ENCODE assay signal across 4 cellular contexts in the genomic region with DNA sequence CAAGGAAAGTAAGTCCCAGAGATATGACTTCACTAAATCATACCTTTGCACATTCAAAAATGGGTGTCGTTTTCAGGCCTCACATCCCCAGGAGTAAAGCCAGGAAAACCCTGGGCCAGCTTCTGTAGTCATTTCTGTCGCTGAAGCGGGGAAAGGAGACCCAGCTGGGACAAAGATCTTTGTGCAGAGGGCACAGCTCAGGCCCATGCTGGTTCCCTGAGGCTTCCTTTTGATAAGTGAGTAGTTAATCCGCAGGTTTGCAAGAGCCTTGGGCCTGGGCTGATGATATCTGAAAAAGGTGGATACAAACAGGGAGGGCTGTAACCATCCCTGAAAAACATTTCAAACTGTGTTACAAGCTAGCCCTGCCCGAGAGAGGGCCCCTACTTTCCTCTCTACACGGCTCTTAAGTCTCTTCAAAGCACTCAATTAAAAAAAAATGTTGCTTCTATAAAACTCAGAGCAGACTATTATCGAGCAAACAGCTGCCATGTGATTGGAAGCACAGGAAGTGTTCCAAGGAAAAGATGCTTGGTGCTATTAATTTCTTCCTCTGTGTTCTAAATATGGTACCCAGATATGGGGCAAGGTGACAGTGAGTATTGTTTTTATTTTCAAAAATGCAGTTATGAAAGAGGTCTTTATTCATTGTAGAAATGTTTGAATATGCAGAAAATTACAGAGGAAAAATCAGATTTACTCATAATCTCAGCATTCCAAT.
TF ChIP-seq lines count a peak whose summit lies in the region.

No MANE protein-coding gene starts in this region.

TF ChIP-seq in SK-N-SH, 30 proteins besides CTCF, POLR2A, EP300 and RAD21 (continued from another document and continues in another):
- no peak for TF ChIP-seq RXRA (IDR thresholded peaks at IDR 0.05; ENCODE audit: borderline replicate concordance, low read depth)
- no peak for TF ChIP-seq TCF12 (IDR thresholded peaks at IDR 0.05)
- no peak for TF ChIP-seq POLR2AphosphoS5 (IDR thresholded peaks at IDR 0.05; ENCODE audit: low read depth, low read length)
- no peak for TF ChIP-seq NRF1 (IDR thresholded peaks at IDR 0.05; ENCODE audit: low read depth, low read length)
- TF ChIP-seq, protein P1, sequence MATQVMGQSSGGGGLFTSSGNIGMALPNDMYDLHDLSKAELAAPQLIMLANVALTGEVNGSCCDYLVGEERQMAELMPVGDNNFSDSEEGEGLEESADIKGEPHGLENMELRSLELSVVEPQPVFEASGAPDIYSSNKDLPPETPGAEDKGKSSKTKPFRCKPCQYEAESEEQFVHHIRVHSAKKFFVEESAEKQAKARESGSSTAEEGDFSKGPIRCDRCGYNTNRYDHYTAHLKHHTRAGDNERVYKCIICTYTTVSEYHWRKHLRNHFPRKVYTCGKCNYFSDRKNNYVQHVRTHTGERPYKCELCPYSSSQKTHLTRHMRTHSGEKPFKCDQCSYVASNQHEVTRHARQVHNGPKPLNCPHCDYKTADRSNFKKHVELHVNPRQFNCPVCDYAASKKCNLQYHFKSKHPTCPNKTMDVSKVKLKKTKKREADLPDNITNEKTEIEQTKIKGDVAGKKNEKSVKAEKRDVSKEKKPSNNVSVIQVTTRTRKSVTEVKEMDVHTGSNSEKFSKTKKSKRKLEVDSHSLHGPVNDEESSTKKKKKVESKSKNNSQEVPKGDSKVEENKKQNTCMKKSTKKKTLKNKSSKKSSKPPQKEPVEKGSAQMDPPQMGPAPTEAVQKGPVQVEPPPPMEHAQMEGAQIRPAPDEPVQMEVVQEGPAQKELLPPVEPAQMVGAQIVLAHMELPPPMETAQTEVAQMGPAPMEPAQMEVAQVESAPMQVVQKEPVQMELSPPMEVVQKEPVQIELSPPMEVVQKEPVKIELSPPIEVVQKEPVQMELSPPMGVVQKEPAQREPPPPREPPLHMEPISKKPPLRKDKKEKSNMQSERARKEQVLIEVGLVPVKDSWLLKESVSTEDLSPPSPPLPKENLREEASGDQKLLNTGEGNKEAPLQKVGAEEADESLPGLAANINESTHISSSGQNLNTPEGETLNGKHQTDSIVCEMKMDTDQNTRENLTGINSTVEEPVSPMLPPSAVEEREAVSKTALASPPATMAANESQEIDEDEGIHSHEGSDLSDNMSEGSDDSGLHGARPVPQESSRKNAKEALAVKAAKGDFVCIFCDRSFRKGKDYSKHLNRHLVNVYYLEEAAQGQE (IDR thresholded peaks at IDR 0.05; ENCODE audit: low read depth, low read length) = no peak
- TF ChIP-seq, protein P2, sequence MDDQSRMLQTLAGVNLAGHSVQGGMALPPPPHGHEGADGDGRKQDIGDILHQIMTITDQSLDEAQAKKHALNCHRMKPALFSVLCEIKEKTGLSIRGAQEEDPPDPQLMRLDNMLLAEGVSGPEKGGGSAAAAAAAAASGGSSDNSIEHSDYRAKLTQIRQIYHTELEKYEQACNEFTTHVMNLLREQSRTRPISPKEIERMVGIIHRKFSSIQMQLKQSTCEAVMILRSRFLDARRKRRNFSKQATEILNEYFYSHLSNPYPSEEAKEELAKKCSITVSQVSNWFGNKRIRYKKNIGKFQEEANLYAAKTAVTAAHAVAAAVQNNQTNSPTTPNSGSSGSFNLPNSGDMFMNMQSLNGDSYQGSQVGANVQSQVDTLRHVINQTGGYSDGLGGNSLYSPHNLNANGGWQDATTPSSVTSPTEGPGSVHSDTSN (IDR thresholded peaks at IDR 0.05) = no peak
- no peak for TF ChIP-seq EZH2phosphoT487 (IDR thresholded peaks at IDR 0.05; ENCODE audit: borderline replicate concordance, low read depth)
- TF ChIP-seq GABPA (IDR thresholded peaks at IDR 0.05; ENCODE audit: low read depth) = no peak
- no peak for TF ChIP-seq NFIC (IDR thresholded peaks at IDR 0.05; ENCODE audit: borderline replicate concordance)
- no peak for TF ChIP-seq SIN3A (IDR thresholded peaks at IDR 0.05; ENCODE audit: borderline replicate concordance, low read depth, low read length)

TF ChIP-seq in SK-N-SH treated with all-trans-retinoic acid at 6 μM for 48 hours, 23 proteins besides CTCF, POLR2A, EP300 and RAD21:
- TF ChIP-seq, protein P3, sequence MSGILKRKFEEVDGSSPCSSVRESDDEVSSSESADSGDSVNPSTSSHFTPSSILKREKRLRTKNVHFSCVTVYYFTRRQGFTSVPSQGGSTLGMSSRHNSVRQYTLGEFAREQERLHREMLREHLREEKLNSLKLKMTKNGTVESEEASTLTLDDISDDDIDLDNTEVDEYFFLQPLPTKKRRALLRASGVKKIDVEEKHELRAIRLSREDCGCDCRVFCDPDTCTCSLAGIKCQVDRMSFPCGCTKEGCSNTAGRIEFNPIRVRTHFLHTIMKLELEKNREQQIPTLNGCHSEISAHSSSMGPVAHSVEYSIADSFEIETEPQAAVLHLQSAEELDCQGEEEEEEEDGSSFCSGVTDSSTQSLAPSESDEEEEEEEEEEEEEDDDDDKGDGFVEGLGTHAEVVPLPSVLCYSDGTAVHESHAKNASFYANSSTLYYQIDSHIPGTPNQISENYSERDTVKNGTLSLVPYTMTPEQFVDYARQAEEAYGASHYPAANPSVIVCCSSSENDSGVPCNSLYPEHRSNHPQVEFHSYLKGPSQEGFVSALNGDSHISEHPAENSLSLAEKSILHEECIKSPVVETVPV (CRISPR knock-in tag; IDR thresholded peaks at IDR 0.05) = no peak
- no peak for TF ChIP-seq GLIS3 (CRISPR knock-in tag; IDR thresholded peaks at IDR 0.05)
- no peak for TF ChIP-seq SNAI2 (CRISPR knock-in tag; IDR thresholded peaks at IDR 0.05)
- no peak for TF ChIP-seq ZFP30 (CRISPR knock-in tag; IDR thresholded peaks at IDR 0.05)

TF ChIP-seq in GM23338, 12 proteins besides CTCF, POLR2A, EP300 and RAD21 (continues in another document):
- TF ChIP-seq, protein P4, sequence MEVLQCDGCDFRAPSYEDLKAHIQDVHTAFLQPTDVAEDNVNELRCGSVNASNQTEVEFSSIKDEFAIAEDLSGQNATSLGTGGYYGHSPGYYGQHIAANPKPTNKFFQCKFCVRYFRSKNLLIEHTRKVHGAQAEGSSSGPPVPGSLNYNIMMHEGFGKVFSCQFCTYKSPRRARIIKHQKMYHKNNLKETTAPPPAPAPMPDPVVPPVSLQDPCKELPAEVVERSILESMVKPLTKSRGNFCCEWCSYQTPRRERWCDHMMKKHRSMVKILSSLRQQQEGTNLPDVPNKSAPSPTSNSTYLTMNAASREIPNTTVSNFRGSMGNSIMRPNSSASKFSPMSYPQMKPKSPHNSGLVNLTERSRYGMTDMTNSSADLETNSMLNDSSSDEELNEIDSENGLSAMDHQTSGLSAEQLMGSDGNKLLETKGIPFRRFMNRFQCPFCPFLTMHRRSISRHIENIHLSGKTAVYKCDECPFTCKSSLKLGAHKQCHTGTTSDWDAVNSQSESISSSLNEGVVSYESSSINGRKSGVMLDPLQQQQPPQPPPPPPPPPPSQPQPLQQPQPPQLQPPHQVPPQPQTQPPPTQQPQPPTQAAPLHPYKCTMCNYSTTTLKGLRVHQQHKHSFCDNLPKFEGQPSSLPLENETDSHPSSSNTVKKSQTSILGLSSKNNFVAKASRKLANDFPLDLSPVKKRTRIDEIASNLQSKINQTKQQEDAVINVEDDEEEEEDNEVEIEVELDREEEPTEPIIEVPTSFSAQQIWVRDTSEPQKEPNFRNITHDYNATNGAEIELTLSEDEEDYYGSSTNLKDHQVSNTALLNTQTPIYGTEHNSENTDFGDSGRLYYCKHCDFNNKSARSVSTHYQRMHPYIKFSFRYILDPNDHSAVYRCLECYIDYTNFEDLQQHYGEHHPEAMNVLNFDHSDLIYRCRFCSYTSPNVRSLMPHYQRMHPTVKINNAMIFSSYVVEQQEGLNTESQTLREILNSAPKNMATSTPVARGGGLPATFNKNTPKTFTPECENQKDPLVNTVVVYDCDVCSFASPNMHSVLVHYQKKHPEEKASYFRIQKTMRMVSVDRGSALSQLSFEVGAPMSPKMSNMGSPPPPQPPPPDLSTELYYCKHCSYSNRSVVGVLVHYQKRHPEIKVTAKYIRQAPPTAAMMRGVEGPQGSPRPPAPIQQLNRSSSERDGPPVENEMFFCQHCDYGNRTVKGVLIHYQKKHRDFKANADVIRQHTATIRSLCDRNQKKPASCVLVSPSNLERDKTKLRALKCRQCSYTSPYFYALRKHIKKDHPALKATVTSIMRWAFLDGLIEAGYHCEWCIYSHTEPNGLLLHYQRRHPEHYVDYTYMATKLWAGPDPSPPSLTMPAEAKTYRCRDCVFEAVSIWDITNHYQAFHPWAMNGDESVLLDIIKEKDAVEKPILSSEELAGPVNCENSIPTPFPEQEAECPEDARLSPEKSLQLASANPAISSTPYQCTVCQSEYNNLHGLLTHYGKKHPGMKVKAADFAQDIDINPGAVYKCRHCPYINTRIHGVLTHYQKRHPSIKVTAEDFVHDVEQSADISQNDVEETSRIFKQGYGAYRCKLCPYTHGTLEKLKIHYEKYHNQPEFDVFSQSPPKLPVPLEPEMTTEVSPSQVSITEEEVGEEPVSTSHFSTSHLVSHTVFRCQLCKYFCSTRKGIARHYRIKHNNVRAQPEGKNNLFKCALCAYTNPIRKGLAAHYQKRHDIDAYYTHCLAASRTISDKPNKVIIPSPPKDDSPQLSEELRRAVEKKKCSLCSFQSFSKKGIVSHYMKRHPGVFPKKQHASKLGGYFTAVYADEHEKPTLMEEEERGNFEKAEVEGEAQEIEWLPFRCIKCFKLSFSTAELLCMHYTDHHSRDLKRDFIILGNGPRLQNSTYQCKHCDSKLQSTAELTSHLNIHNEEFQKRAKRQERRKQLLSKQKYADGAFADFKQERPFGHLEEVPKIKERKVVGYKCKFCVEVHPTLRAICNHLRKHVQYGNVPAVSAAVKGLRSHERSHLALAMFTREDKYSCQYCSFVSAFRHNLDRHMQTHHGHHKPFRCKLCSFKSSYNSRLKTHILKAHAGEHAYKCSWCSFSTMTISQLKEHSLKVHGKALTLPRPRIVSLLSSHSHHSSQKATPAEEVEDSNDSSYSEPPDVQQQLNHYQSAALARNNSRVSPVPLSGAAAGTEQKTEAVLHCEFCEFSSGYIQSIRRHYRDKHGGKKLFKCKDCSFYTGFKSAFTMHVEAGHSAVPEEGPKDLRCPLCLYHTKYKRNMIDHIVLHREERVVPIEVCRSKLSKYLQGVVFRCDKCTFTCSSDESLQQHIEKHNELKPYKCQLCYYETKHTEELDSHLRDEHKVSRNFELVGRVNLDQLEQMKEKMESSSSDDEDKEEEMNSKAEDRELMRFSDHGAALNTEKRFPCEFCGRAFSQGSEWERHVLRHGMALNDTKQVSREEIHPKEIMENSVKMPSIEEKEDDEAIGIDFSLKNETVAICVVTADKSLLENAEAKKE (CRISPR knock-in tag; IDR thresholded peaks at IDR 0.05) = no peak
- TF ChIP-seq EZH2phosphoT487 (IDR thresholded peaks at IDR 0.05; ENCODE audit: unreplicated experiment) (no peak), CREB1 (CRISPR knock-in tag; IDR thresholded peaks at IDR 0.05; ENCODE audit: low read depth) (no peak), EZH2 (IDR thresholded peaks at IDR 0.05; ENCODE audit: low read depth, unreplicated experiment) (no peak), STAT1 (IDR thresholded peaks at IDR 0.05; ENCODE audit: unreplicated experiment) (no peak), ZNF114 (CRISPR knock-in tag; IDR thresholded peaks at IDR 0.05) (no peak), NANOG (IDR thresholded peaks at IDR 0.05; ENCODE audit: borderline replicate concordance) (no peak), ZNF331 (CRISPR knock-in tag; IDR thresholded peaks at IDR 0.05; ENCODE audit: low read depth) (no peak)

TF ChIP-seq in WTC11, 78 proteins besides CTCF, POLR2A, EP300 and RAD21 (continued from another document):
- TF ChIP-seq, protein P5, sequence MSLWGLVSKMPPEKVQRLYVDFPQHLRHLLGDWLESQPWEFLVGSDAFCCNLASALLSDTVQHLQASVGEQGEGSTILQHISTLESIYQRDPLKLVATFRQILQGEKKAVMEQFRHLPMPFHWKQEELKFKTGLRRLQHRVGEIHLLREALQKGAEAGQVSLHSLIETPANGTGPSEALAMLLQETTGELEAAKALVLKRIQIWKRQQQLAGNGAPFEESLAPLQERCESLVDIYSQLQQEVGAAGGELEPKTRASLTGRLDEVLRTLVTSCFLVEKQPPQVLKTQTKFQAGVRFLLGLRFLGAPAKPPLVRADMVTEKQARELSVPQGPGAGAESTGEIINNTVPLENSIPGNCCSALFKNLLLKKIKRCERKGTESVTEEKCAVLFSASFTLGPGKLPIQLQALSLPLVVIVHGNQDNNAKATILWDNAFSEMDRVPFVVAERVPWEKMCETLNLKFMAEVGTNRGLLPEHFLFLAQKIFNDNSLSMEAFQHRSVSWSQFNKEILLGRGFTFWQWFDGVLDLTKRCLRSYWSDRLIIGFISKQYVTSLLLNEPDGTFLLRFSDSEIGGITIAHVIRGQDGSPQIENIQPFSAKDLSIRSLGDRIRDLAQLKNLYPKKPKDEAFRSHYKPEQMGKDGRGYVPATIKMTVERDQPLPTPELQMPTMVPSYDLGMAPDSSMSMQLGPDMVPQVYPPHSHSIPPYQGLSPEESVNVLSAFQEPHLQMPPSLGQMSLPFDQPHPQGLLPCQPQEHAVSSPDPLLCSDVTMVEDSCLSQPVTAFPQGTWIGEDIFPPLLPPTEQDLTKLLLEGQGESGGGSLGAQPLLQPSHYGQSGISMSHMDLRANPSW (CRISPR knock-in tag; conservative IDR thresholded peaks at IDR 0.05; ENCODE audit: low read depth) = no peak
- TF ChIP-seq, protein P6, sequence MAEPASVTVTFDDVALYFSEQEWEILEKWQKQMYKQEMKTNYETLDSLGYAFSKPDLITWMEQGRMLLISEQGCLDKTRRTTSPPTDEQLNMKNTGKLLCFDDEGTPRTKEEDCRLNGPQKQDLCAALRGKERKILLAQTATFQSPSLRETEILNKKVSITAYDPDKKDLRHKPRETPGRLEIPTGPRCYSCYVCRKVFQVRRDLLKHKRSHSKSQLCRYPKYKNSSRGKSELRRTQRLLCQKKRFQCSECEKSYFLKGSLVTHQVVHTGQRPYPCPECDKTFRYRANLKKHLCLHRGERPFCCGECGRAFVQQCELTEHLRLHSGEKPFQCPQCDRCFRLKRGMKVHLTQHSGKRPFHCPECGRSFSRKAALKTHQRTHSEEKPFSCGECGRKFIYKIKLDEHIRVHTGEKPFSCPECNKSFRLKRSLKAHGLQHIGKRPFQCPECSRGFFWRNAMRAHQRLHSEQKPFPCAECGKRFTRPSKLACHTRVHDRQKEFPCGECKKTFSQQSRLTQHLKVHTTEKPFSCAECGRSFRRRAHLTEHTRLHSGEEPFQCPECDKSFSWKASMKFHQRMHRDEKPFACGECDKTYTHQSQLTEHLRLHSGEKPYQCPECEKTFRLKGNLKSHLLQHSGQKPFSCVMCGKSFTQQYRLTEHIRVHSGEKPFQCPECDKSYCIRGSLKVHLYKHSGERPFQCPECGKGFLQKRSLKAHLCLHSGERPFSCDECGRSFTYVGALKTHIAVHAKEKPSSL (CRISPR knock-in tag; conservative IDR thresholded peaks at IDR 0.05) = no peak
- TF ChIP-seq ZNF138 (CRISPR knock-in tag; conservative IDR thresholded peaks at IDR 0.05) = no peak
TF ChIP-seq in WTC11: peak in this region for 0.
